24 cellular contexts compared by ENCODE assay signal in the genomic region with DNA sequence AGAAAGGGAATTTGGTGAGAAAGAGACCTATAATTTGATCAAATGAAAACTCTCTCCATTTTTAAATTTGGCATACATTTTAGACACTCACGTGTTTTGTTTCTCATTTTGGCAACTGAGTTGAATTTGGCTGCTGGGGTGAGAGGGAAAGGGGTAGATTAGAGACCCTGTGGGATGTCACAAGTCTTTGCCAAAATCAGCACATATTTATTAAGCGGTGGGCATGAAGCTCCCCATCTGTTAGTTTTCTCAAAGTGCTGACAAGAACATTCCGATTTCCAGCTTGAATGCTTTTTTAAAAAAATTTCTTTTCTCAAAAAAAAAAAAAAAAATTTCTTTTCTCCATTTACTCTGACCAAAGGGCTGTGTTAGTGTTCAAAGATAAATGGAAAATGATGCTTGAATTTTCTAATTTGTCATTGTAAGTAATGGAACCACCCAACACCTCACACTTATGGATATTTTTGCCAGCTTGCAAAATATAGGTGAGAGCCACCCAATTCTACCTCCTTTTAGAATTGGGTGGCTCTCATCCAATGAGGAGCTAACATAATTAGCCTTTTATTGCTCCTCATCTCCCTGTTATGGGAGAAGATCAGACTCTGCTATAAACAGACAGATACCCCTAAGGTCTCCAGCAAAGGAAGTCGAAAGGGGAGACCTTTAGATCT.
A peak's percentile ranks its signal among the peaks of the same experiment; 100 is the strongest.
DNase-seq lines count a peak whose midpoint lies in the region; ATAC-seq and TF ChIP-seq lines count a peak whose summit lies in the region.
"Had no signal": no experiment of that assay in that cellular context is flagged by ENCODE, and none has a peak within 500 bp of the region (broad histone marks: within the 10 kb centered on the region; RNA-seq: fewer than 3 reads in every experiment).

No MANE protein-coding gene starts in this region.

- H3K27me3 ChIP-seq in SK-N-SH (ENCODE audit: insufficient read depth) = no peaks in the 10 kb centered on the region
- H3K27me3 ChIP-seq in adipocyte (replicated peaks; ENCODE audit: control insufficient read depth, insufficient read depth, low read length) = no peaks in the 10 kb centered on the region
- no peaks in the 10 kb centered on the region for H3K27me3 ChIP-seq in smooth muscle cell (ENCODE audit: low read depth)
- H3K27me3 ChIP-seq: colonic mucosa, heart left ventricle had no signal

- peaks cover 27% of the 10 kb centered on the region for H3F3A ChIP-seq in SK-N-SH (replicated peaks; ENCODE audit: insufficient read depth)
- H3F3A ChIP-seq in smooth muscle cell (ENCODE audit: low read depth) = peaks cover 33% of the 10 kb centered on the region

- H4K20me1 ChIP-seq in SK-N-SH (ENCODE audit: insufficient read depth) (no peaks in the 10 kb centered on the region), smooth muscle cell (ENCODE audit: low read depth) (no peaks in the 10 kb centered on the region)

- TF ChIP-seq CTCF in SK-N-SH (IDR thresholded peaks at IDR 0.05) (no peak), fibroblast of the aortic adventitia (IDR thresholded peaks at IDR 0.05; ENCODE audit: insufficient read depth, low read length) (no peak), smooth muscle cell (IDR thresholded peaks at IDR 0.05; ENCODE audit: borderline replicate concordance, insufficient read depth, poor library complexity, severe bottlenecking) (no peak)
- TF ChIP-seq CTCF in activated CD8-positive, alpha-beta T cell treated with anti-CD3 and anti-CD28 coated beads for 36 hours (IDR thresholded peaks at IDR 0.05) = no peak

- TF ChIP-seq RAD21 in SK-N-SH (IDR thresholded peaks at IDR 0.05; ENCODE audit: low read length) = no peak

- 93% methylated on average over 4 of the region's 4 CpGs for WGBS in SK-N-SH (ENCODE audit: low lambda C conversion rate)
- WGBS in smooth muscle cell (ENCODE audit: low lambda C conversion rate) = 72% methylated on average over 4 of the region's 4 CpGs

- peaks cover 2 to 26% of the 10 kb centered on the region in 2 experiments; a peak in 3 of 4 replicates for H3K4me1 ChIP-seq in SK-N-SH (ENCODE audit: control insufficient read depth in 1 of 2, insufficient read depth in 2 of 2, low read depth in 1 of 2, low read length in 1 of 2)
- H3K4me1 ChIP-seq in adipocyte (ENCODE audit: control insufficient read depth, insufficient read depth, low read length) = peaks cover 31% of the 10 kb centered on the region
- peaks cover 11% of the 10 kb centered on the region for H3K4me1 ChIP-seq in smooth muscle cell (ENCODE audit: low read depth)
- H3K4me1 ChIP-seq: colonic mucosa had no signal

- H3K4me3 ChIP-seq in SK-N-SH (ENCODE audit: low read depth in 2 of 2, low read length in 1 of 2) (no peak overlapping the region), adipocyte (ENCODE audit: low read length) (no peak overlapping the region), fibroblast of the aortic adventitia (ENCODE audit: low read depth, low read length) (no peak overlapping the region), smooth muscle cell (no peak overlapping the region)
- H3K4me3 ChIP-seq: colonic mucosa, GM23338, heart left ventricle had no signal

- H3K4me2 ChIP-seq in SK-N-SH (peak overlapping the region; percentile 12; the same call in 1 of the 2 replicates), smooth muscle cell (peak overlapping the region; percentile 65)
- H3K4me2 ChIP-seq: GM23338 had no signal

- H3K9me3 ChIP-seq in SK-N-SH (no peaks in the 10 kb centered on the region), adipocyte (ENCODE audit: control insufficient read depth, low read length) (no peaks in the 10 kb centered on the region), smooth muscle cell (replicated peaks; ENCODE audit: low read depth) (no peaks in the 10 kb centered on the region)
- H3K9me3 ChIP-seq: colonic mucosa, heart left ventricle had no signal

- peak overlapping the region in 1 of 2 experiments; percentile 88; a peak in 2 of 4 replicates for H3K27ac ChIP-seq in SK-N-SH (ENCODE audit: low read depth in 2 of 2, low read length in 1 of 2)
- H3K27ac ChIP-seq in smooth muscle cell (ENCODE audit: low read depth) = peak overlapping the region; percentile 97
- H3K27ac ChIP-seq: 22Rv1, colonic mucosa had no signal

- no peaks in the 10 kb centered on the region for H3K36me3 ChIP-seq in SK-N-SH (replicated peaks in 1 of 2; ENCODE audit: control insufficient read depth in 1 of 2, insufficient read depth in 2 of 2, low read length in 1 of 2)
- no peaks in the 10 kb centered on the region for H3K36me3 ChIP-seq in adipocyte (ENCODE audit: control insufficient read depth, insufficient read depth, low read length, severe bottlenecking)
- H3K36me3 ChIP-seq in smooth muscle cell (ENCODE audit: low read depth) = no peaks in the 10 kb centered on the region
- H3K36me3 ChIP-seq: colonic mucosa, heart left ventricle had no signal

- no peaks in the 10 kb centered on the region for H3K36me3 Mint-ChIP-seq in activated CD8-positive, alpha-beta T cell treated with anti-CD3 and anti-CD28 coated beads for 36 hours (ENCODE audit: low read depth)
- H3K36me3 Mint-ChIP-seq: activated naive CD8-positive, alpha-beta T cell had no signal

- H3K4me3 Mint-ChIP-seq in activated CD8-positive, alpha-beta T cell treated with anti-CD3 and anti-CD28 coated beads for 36 hours = no peak overlapping the region
- H3K4me3 Mint-ChIP-seq: activated naive CD8-positive, alpha-beta T cell; GM23338 had no signal

- ATAC-seq in SK-N-SH treated with all-trans-retinoic acid at 6 μM for 48 hours (no peak), HG03139 (IDR thresholded peaks at IDR 0.05; ENCODE audit: unreplicated experiment) (no peak)
- ATAC-seq in activated CD8-positive, alpha-beta T cell treated with anti-CD3 and anti-CD28 coated beads for 36 hours = no peak
- ATAC-seq: GM23338, left lobe of liver had no signal

- CTCF ChIA-PET in SK-N-SH (lab: Yijun Ruan, JAX) = no interaction called here
- CTCF ChIA-PET in activated CD8-positive, alpha-beta T cell treated with anti-CD3 and anti-CD28 coated beads for 36 hours (lab: Charles Lee) = interaction anchor here (0.6 kb wide), 1 partner anchor 1182 kb away, joined by 3 read pairs; no protein-coding TSS in a partner anchor

- H3K9ac ChIP-seq in SK-N-SH (peak overlapping the region; percentile 4; the same call in 1 of the 2 replicates), adipocyte (ENCODE audit: low read length) (peak overlapping the region; percentile 50), smooth muscle cell (ENCODE audit: low read depth) (peak overlapping the region; percentile 57)

- no peaks in the 10 kb centered on the region for H3K9me3 Mint-ChIP-seq in activated CD8-positive, alpha-beta T cell treated with anti-CD3 and anti-CD28 coated beads for 36 hours
- H3K9me3 Mint-ChIP-seq: activated T-helper 2 cell treated with anti-CD3 and anti-CD28 coated beads, Interferon-gamma antibody, Interleukin-2, Interleukin-4, amounts not matched to agents 10 μg/mL and 5 μg/mL and 100 μg/mL, durations not matched to agents 14 hours and 24 hours and 36 hours; GM23338 had no signal

- TF ChIP-seq EP300 in SK-N-SH (IDR thresholded peaks at IDR 0.05; ENCODE audit: borderline replicate concordance in 1 of 2, low read depth in 1 of 2, low read length in 1 of 2) = no peak

- H3K9me2 ChIP-seq in SK-N-SH = no peaks in the 10 kb centered on the region

- DNase-seq in SK-N-SH (no peak), adipocyte (ENCODE audit: low read depth) (no peak), fibroblast of the aortic adventitia (ENCODE audit: low read depth) (peak; percentile 39), smooth muscle cell (lab: John Stamatoyannopoulos, UW; ENCODE audit: unreplicated experiment) (no peak), hippocampal formation (lab: John Stamatoyannopoulos, UW) (no peak)
- DNase-seq in activated CD8-positive, alpha-beta T cell treated with anti-CD3 and anti-CD28 coated beads for 36 hours = no peak
- DNase-seq: activated CD4-positive, alpha-beta T cell treated with anti-CD3 and anti-CD28 coated beads, Interleukin-2, amount 50 U/mL, for 1 hour; colonic mucosa; DMS79; heart left ventricle; midbrain; NCI-H1105 treated with DMSO at 0.1 percent for 48 hours; NCI-H2107; NCI-H510A; small intestine; stimulated activated naive CD4-positive, alpha-beta T cell had no signal

- H3K79me2 ChIP-seq in SK-N-SH (ENCODE audit: insufficient read depth) = no peaks in the 10 kb centered on the region
- no peaks in the 10 kb centered on the region for H3K79me2 ChIP-seq in smooth muscle cell (ENCODE audit: low read depth)

- intact Hi-C loops in activated CD8-positive, alpha-beta T cell treated with anti-CD3 and anti-CD28 coated beads for 36 hours (cut with micrococcal nuclease) = no loop called here

- POLR2A ChIA-PET in SK-N-SH (lab: Yijun Ruan, JAX) = no interaction called here
- POLR2A ChIA-PET in activated CD8-positive, alpha-beta T cell treated with anti-CD3 and anti-CD28 coated beads for 36 hours (lab: Charles Lee) = no interaction called here

- H2AFZ ChIP-seq in SK-N-SH (ENCODE audit: low read depth) = no peak overlapping the region
- no peak overlapping the region for H2AFZ ChIP-seq in smooth muscle cell (ENCODE audit: low read depth)
- H2AFZ ChIP-seq: GM23338 had no signal

- H3K27me3 Mint-ChIP-seq in activated CD8-positive, alpha-beta T cell treated with anti-CD3 and anti-CD28 coated beads for 36 hours = peaks cover 1% of the 10 kb centered on the region
- H3K27me3 Mint-ChIP-seq: activated naive CD8-positive, alpha-beta T cell; progenitor cell of endocrine pancreas had no signal

- H3K4me1 Mint-ChIP-seq in activated CD8-positive, alpha-beta T cell treated with anti-CD3 and anti-CD28 coated beads for 36 hours (ENCODE audit: low read depth) = no peaks in the 10 kb centered on the region
- H3K4me1 Mint-ChIP-seq: GM23338 had no signal

- no peak overlapping the region for H3K27ac Mint-ChIP-seq in activated CD8-positive, alpha-beta T cell treated with anti-CD3 and anti-CD28 coated beads for 36 hours
- H3K27ac Mint-ChIP-seq: activated naive CD8-positive, alpha-beta T cell; activated T-helper 2 cell treated with anti-CD3 and anti-CD28 coated beads, Interferon-gamma antibody, Interleukin-2, Interleukin-4, amounts not matched to agents 10 μg/mL and 5 μg/mL and 100 μg/mL, durations not matched to agents 14 hours and 24 hours and 36 hours; GM23338 had no signal

TF ChIP-seq in SK-N-SH, 30 proteins besides CTCF, POLR2A, EP300 and RAD21:
- TF ChIP-seq NFIC (IDR thresholded peaks at IDR 0.05; ENCODE audit: borderline replicate concordance) (no peak), SIN3A (IDR thresholded peaks at IDR 0.05; ENCODE audit: borderline replicate concordance, low read depth, low read length) (no peak), RCOR1 (IDR thresholded peaks at IDR 0.05; ENCODE audit: low read length) (no peak)
TF ChIP-seq in SK-N-SH: peak in this region for 0.

TF ChIP-seq in SK-N-SH treated with all-trans-retinoic acid at 6 μM for 48 hours, 23 proteins besides CTCF, POLR2A, EP300 and RAD21 (continues in another document):
- TF ChIP-seq ESRRG (CRISPR knock-in tag; IDR thresholded peaks at IDR 0.05) = no peak
- no peak for TF ChIP-seq TOX (CRISPR knock-in tag; IDR thresholded peaks at IDR 0.05; ENCODE audit: borderline replicate concordance)
- TF ChIP-seq OSR1 (CRISPR knock-in tag; IDR thresholded peaks at IDR 0.05) = no peak
- TF ChIP-seq ARNTL (CRISPR knock-in tag; IDR thresholded peaks at IDR 0.05; ENCODE audit: borderline replicate concordance, low read depth) = no peak
- no peak for TF ChIP-seq RARB (CRISPR knock-in tag; IDR thresholded peaks at IDR 0.05)
- TF ChIP-seq TCF4 (CRISPR knock-in tag; IDR thresholded peaks at IDR 0.05; ENCODE audit: borderline replicate concordance) = no peak
- TF ChIP-seq ZNF8 (CRISPR knock-in tag; IDR thresholded peaks at IDR 0.05) = no peak
- no peak for TF ChIP-seq CSDC2 (CRISPR knock-in tag; IDR thresholded peaks at IDR 0.05)

Comparison
In these comparisons a context has a peak if more than half of its experiments do, and no peak if none do; other contexts are left out.
1. H3K9ac ChIP-seq: peak in every context shown above with its lines; median percentile 57 in smooth muscle cell; 50 in adipocyte; 4 in SK-N-SH.